In the genomic region with DNA sequence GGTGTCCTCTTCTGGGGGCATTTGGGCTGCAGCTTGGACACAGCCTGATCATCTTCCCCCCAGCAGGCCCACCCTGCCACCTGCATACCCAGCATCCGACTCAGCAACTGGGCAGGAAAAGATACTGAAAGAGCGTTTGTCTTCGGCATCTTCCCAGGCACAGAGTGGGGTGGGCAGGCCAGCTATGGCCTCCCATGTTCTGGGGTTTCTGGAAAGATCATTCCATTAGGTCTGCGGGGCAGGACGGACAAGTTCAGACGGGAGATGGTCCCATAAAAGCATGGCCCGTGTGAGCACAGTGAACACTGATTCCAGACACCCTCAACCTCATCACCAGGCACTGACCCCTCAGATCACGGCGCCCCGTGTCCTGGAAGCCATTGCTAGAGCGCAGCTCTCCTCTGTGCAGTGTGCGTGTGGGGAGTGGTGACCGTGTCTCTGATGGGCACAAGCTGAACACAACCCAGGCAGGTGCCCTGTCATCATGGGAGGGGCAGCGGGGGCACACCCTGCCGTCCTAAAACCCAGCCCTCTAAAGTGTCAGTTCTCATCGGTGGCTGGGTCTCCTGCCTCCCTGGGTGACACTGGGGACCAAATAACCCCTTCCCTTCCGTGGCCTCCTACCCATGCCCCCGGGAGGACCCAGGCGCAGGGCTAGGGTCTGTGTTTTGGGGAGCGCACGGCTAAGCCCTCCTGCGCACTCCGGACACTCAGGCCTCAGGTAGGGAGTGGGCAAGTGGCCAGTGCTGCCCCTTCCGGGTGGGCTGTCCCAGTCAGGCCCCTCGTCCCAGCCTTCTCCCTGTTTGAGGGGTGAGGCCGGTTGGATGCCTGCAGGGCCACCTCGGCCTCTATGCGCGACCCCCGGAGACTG, we compare ENCODE assay signal across 27 cellular contexts. TPM values are rescaled to one million over a fixed set of nuclear protein-coding genes. Genes with fewer than 3 reads are reported as not detected.
DNase-seq lines count a peak whose midpoint lies in the region; ATAC-seq, FAIRE-seq and TF ChIP-seq lines count a peak whose summit lies in the region.
"Had no signal": no experiment of that assay in that cellular context is flagged by ENCODE, and none has a peak within 500 bp of the region (broad histone marks: within the 10 kb centered on the region; RNA-seq: fewer than 3 reads in every experiment).

No MANE protein-coding gene starts in this region.

- TF ChIP-seq EP300 in HepG2 (IDR thresholded peaks at IDR 0.05; ENCODE audit: low read depth in 2 of 2, low read length in 2 of 2) (no peak), HepG2 (CRISPR knock-in tag; IDR thresholded peaks at IDR 0.05; ENCODE audit: borderline replicate concordance) (no peak)

- BruUV-seq in HepG2 (replicated peaks; lab: Mats Ljungman, UMichigan): no TSS peak

- DNase-seq in HepG2 (ENCODE audit: low spot score) (no peak), right lobe of liver (no peak), activated B cell treated with CpG ODN at 0.5 μM for 24 hours (no peak), HUDEP-2 (lab: John Stamatoyannopoulos, UW; ENCODE audit: unreplicated experiment in 76 of 76) (no peak), kidney glomerular epithelial cell (lab: John Stamatoyannopoulos, UW) (no peak), D721Med (ENCODE audit: insufficient read length, low spot score) (no peak)
- no peak for DNase-seq in naive thymus-derived CD4-positive, alpha-beta T cell
- DNase-seq in activated CD4-positive, alpha-beta memory T cell treated with anti-CD3 and anti-CD28 coated beads, Interleukin-2, amount 10 ng/mL, durations not matched to agents 7 days and 5 days: no peak
- DNase-seq: activated CD4-positive, alpha-beta memory T cell treated with anti-CD3 and anti-CD28 coated beads for 36 hours; activated CD4-positive, alpha-beta T cell treated with anti-CD3 and anti-CD28 coated beads for 1 hour; activated CD8-positive, alpha-beta memory T cell treated with anti-CD3 and anti-CD28 coated beads, Interleukin-2, amount 50 U/mL, for 4 hours; activated naive CD4-positive, alpha-beta T cell treated with anti-CD3 and anti-CD28 coated beads for 36 hours; adrenal gland; brain microvascular endothelial cell; foreskin melanocyte; Karpas-422; left cardiac atrium; NCI-H1436 treated with DMSO at 0.1 percent for 48 hours; NCI-H345; nephron progenitor cell; SHP77; small intestine; stimulated activated naive B cell treated with anti-CD40 and anti-IgM and Interleukin-4, amounts not matched to agents 10 μg/mL and 1 μg/mL and 100 μg/mL, for 72 hours; T-helper 2 cell had no signal

- intact Hi-C loops in HepG2 (cut with micrococcal nuclease; ENCODE audit: unreplicated experiment): no loop called here
- intact Hi-C loops in right lobe of liver (cut with DNase I): no loop called here
- intact Hi-C loops in activated B cell treated with CpG ODN at 0.5 μM for 24 hours (cut with micrococcal nuclease): no loop called here
- intact Hi-C loops in naive thymus-derived CD4-positive, alpha-beta T cell (cut with micrococcal nuclease): no loop called here

- no peak for TF ChIP-seq POLR2A in HepG2 (IDR thresholded peaks at IDR 0.05; ENCODE audit: insufficient read depth in 1 of 2, low read depth in 2 of 2, low read length in 2 of 2)
- TF ChIP-seq POLR2A in right lobe of liver (IDR thresholded peaks at IDR 0.05): no peak

- peaks cover 11% of the 10 kb centered on the region for H3K4me1 ChIP-seq in HepG2 (ENCODE audit: insufficient read depth, low read length)
- no peaks in the 10 kb centered on the region for H3K4me1 ChIP-seq in right lobe of liver
- peaks cover 0 to 3% of the 10 kb centered on the region in 2 donors for H3K4me1 ChIP-seq in naive thymus-derived CD4-positive, alpha-beta T cell (ENCODE audit: control insufficient read depth in 2 of 2, insufficient read depth in 2 of 2, low read length in 2 of 2)

- in situ Hi-C loops in HepG2 (cut with HindIII; ENCODE audit: extremely low pct_ligation_motif_present, low pct_unique_long_range_greater_than_20kb): no loop called here

- peaks cover 29% of the 10 kb centered on the region for H3K27me3 Mint-ChIP-seq in activated B cell treated with CpG ODN at 0.5 μM for 24 hours
- peaks cover 15 to 48% (median 35%) of the 10 kb centered on the region in 5 donors for H3K27me3 Mint-ChIP-seq in naive thymus-derived CD4-positive, alpha-beta T cell
- peaks cover 25% of the 10 kb centered on the region for H3K27me3 Mint-ChIP-seq in activated CD4-positive, alpha-beta memory T cell treated with anti-CD3 and anti-CD28 coated beads, Interleukin-2, amount 10 ng/mL, durations not matched to agents 7 days and 5 days

- CTCF ChIA-PET in HepG2 (lab: Yijun Ruan, JAX; ENCODE audit: low intra/inter-chr PET ratio, low total read pairs): no interaction called here
- CTCF ChIA-PET in activated B cell treated with CpG ODN at 0.5 μM for 24 hours (lab: Charles Lee): interaction anchor here (1.4 kb wide), 1 partner anchor 135 kb away, joined by 5 read pairs; no protein-coding TSS in a partner anchor
- CTCF ChIA-PET in naive thymus-derived CD4-positive, alpha-beta T cell (lab: Charles Lee): no interaction called here
- CTCF ChIA-PET in activated CD4-positive, alpha-beta memory T cell treated with anti-CD3 and anti-CD28 coated beads, Interleukin-2, amount 10 ng/mL, durations not matched to agents 7 days and 5 days (lab: Charles Lee): no interaction called here

- H3K9ac ChIP-seq in HepG2 (ENCODE audit: insufficient read depth, low read depth, low read length): no peak overlapping the region

- H3K27ac ChIP-seq in HepG2 (ENCODE audit: extremely low read length, insufficient read depth, low read length) (no peak overlapping the region), right lobe of liver (no peak overlapping the region)
- no peak overlapping the region for H3K27ac ChIP-seq in naive thymus-derived CD4-positive, alpha-beta T cell (ENCODE audit: low read depth, low read length)
- H3K27ac ChIP-seq: adrenal gland, brain microvascular endothelial cell had no signal

- H3K79me2 ChIP-seq in HepG2 (ENCODE audit: insufficient read depth, low read length): no peaks in the 10 kb centered on the region

- peak; percentile 5; the same call in 1 of the 3 replicates for ATAC-seq in HepG2
- no peak for ATAC-seq in right lobe of liver
- no peak for ATAC-seq in activated B cell treated with CpG ODN at 0.5 μM for 24 hours (ENCODE audit: low read depth)
- ATAC-seq in naive thymus-derived CD4-positive, alpha-beta T cell: no peak
- ATAC-seq: Panc1 had no signal

- H3K9me3 Mint-ChIP-seq in activated B cell treated with CpG ODN at 0.5 μM for 24 hours: no peaks in the 10 kb centered on the region
- H3K9me3 Mint-ChIP-seq in naive thymus-derived CD4-positive, alpha-beta T cell: no peaks in the 10 kb centered on the region
- no peaks in the 10 kb centered on the region for H3K9me3 Mint-ChIP-seq in activated CD4-positive, alpha-beta memory T cell treated with anti-CD3 and anti-CD28 coated beads, Interleukin-2, amount 10 ng/mL, durations not matched to agents 7 days and 5 days
- H3K9me3 Mint-ChIP-seq: activated CD4-positive, alpha-beta memory T cell treated with anti-CD3 and anti-CD28 coated beads for 36 hours; activated naive CD4-positive, alpha-beta T cell treated with anti-CD3 and anti-CD28 coated beads for 36 hours; nephron progenitor cell; stimulated activated naive B cell treated with anti-CD40 and anti-IgM and Interleukin-4, amounts not matched to agents 10 μg/mL and 1 μg/mL and 100 μg/mL, for 72 hours had no signal

- H3K9me3 ChIP-seq in HepG2 (ENCODE audit: low read length): no peaks in the 10 kb centered on the region
- no peaks in the 10 kb centered on the region for H3K9me3 ChIP-seq in right lobe of liver
- no peaks in the 10 kb centered on the region for H3K9me3 ChIP-seq in naive thymus-derived CD4-positive, alpha-beta T cell (ENCODE audit: control insufficient read depth in 2 of 3, low read length in 3 of 3)
- H3K9me3 ChIP-seq: adrenal gland, upper lobe of left lung had no signal

- H3K4me3 ChIP-seq in HepG2 (replicated peaks in 1 of 3; ENCODE audit: insufficient read depth in 1 of 3, low read depth in 2 of 3, low read length in 3 of 3) (no peak overlapping the region), right lobe of liver (no peak overlapping the region)
- H3K4me3 ChIP-seq in naive thymus-derived CD4-positive, alpha-beta T cell (ENCODE audit: low read length): no peak overlapping the region
- H3K4me3 ChIP-seq: lung had no signal

- no peak overlapping the region for H3K27ac Mint-ChIP-seq in activated B cell treated with CpG ODN at 0.5 μM for 24 hours
- H3K27ac Mint-ChIP-seq in naive thymus-derived CD4-positive, alpha-beta T cell: peak overlapping the region in 1 of 9 donors; percentile 57
- H3K27ac Mint-ChIP-seq in activated CD4-positive, alpha-beta memory T cell treated with anti-CD3 and anti-CD28 coated beads, Interleukin-2, amount 10 ng/mL, durations not matched to agents 7 days and 5 days: no peak overlapping the region
- H3K27ac Mint-ChIP-seq: activated CD4-positive, alpha-beta memory T cell treated with anti-CD3 and anti-CD28 coated beads for 36 hours; activated naive CD4-positive, alpha-beta T cell treated with anti-CD3 and anti-CD28 coated beads for 36 hours; nephron progenitor cell had no signal

- no peak overlapping the region for H3K4me2 ChIP-seq in HepG2 (ENCODE audit: low read depth, low read length)

- H3K36me3 Mint-ChIP-seq in activated B cell treated with CpG ODN at 0.5 μM for 24 hours (ENCODE audit: low read depth): no peaks in the 10 kb centered on the region
- H3K36me3 Mint-ChIP-seq in naive thymus-derived CD4-positive, alpha-beta T cell: no peaks in the 10 kb centered on the region
- no peaks in the 10 kb centered on the region for H3K36me3 Mint-ChIP-seq in activated CD4-positive, alpha-beta memory T cell treated with anti-CD3 and anti-CD28 coated beads, Interleukin-2, amount 10 ng/mL, durations not matched to agents 7 days and 5 days (ENCODE audit: low read depth)
- H3K36me3 Mint-ChIP-seq: activated CD4-positive, alpha-beta memory T cell treated with anti-CD3 and anti-CD28 coated beads for 36 hours had no signal

- no peak for TF ChIP-seq RAD21 in HepG2 (CRISPR knock-in tag; IDR thresholded peaks at IDR 0.05)

- H3K4me1 Mint-ChIP-seq in activated B cell treated with CpG ODN at 0.5 μM for 24 hours: peaks cover 9% of the 10 kb centered on the region
- H3K4me1 Mint-ChIP-seq in naive thymus-derived CD4-positive, alpha-beta T cell: peaks cover 0 to 11% (median 6%) of the 10 kb centered on the region in 7 donors
- H3K4me1 Mint-ChIP-seq in activated CD4-positive, alpha-beta memory T cell treated with anti-CD3 and anti-CD28 coated beads, Interleukin-2, amount 10 ng/mL, durations not matched to agents 7 days and 5 days: peaks cover 2% of the 10 kb centered on the region

- POLR2A ChIA-PET in HepG2 (lab: Yijun Ruan, JAX) (no interaction called here), activated B cell treated with CpG ODN at 0.5 μM for 24 hours (lab: Charles Lee) (no interaction called here)
- POLR2A ChIA-PET in naive thymus-derived CD4-positive, alpha-beta T cell (lab: Charles Lee): no interaction called here
- POLR2A ChIA-PET in activated CD4-positive, alpha-beta memory T cell treated with anti-CD3 and anti-CD28 coated beads, Interleukin-2, amount 10 ng/mL, durations not matched to agents 7 days and 5 days (lab: Charles Lee): no interaction called here

- TF ChIP-seq CTCF in HepG2 (CRISPR knock-in tag; IDR thresholded peaks at IDR 0.05) (no peak), right lobe of liver (IDR thresholded peaks at IDR 0.05) (no peak), activated B cell treated with CpG ODN at 0.5 μM for 24 hours (IDR thresholded peaks at IDR 0.05) (no peak), D721Med (IDR thresholded peaks at IDR 0.05; ENCODE audit: insufficient read depth, missing control alignments) (no peak)

- H3K4me3 Mint-ChIP-seq in activated B cell treated with CpG ODN at 0.5 μM for 24 hours: peak overlapping the region; percentile 16
- H3K4me3 Mint-ChIP-seq in naive thymus-derived CD4-positive, alpha-beta T cell: peak overlapping the region in 8 of 10 donors; percentile 9 to 67 (median 60)
- no peak overlapping the region for H3K4me3 Mint-ChIP-seq in activated CD4-positive, alpha-beta memory T cell treated with anti-CD3 and anti-CD28 coated beads, Interleukin-2, amount 10 ng/mL, durations not matched to agents 7 days and 5 days
- H3K4me3 Mint-ChIP-seq: activated CD4-positive, alpha-beta memory T cell treated with anti-CD3 and anti-CD28 coated beads for 36 hours; activated naive CD4-positive, alpha-beta T cell treated with anti-CD3 and anti-CD28 coated beads for 36 hours; nephron progenitor cell had no signal

- H2AFZ ChIP-seq in HepG2 (ENCODE audit: low read length): no peak overlapping the region

- H3K27me3 ChIP-seq in HepG2 (ENCODE audit: control insufficient read depth in 1 of 2, insufficient read depth in 2 of 2, low read length in 2 of 2) (peaks cover 25 to 81% of the 10 kb centered on the region in 2 experiments), right lobe of liver (no peaks in the 10 kb centered on the region)
- H3K27me3 ChIP-seq in naive thymus-derived CD4-positive, alpha-beta T cell (ENCODE audit: control insufficient read depth in 2 of 2, insufficient read depth in 2 of 2, low read length in 2 of 2): peaks cover 0 to 3% of the 10 kb centered on the region in 2 donors

- WGBS in HepG2 (ENCODE audit: low lambda C conversion rate): 80% methylated on average over 7 of the region's 30 CpGs
- 60% methylated on average over 1 of the region's 30 CpGs for WGBS in right lobe of liver (ENCODE audit: insufficient coverage, low coverage, low lambda C conversion rate, missing lambda C conversion rate)

- FAIRE-seq in HepG2 (lab: Jason Lieb, UNC): no peak
- no peak for FAIRE-seq in D721Med (lab: Jason Lieb, UNC)
- FAIRE-seq: small intestine had no signal

- no peaks in the 10 kb centered on the region for H3K36me3 ChIP-seq in HepG2 (replicated peaks in 1 of 2; ENCODE audit: control insufficient read depth in 1 of 2, insufficient read depth in 2 of 2, low read length in 2 of 2)
- no peaks in the 10 kb centered on the region for H3K36me3 ChIP-seq in right lobe of liver
- H3K36me3 ChIP-seq in naive thymus-derived CD4-positive, alpha-beta T cell (ENCODE audit: control insufficient read depth in 2 of 3, insufficient read depth in 3 of 3, low read length in 3 of 3): no peaks in the 10 kb centered on the region
- H3K36me3 ChIP-seq: adrenal gland, brain microvascular endothelial cell, upper lobe of left lung had no signal

- no peaks in the 10 kb centered on the region for H4K20me1 ChIP-seq in HepG2 (ENCODE audit: insufficient read depth, low read length)

RNA-seq across cellular contexts. Expression of gene TMEM250, which starts 13.2 kb away (rescaled TPM):
- 12.0 and 13.9 TPM in 2 replicates for total RNA-seq in HepG2 (2016; rRNA removed; fragmentation: Illumina TruSeq; extraction: Trizol)
- total RNA-seq in HepG2 (2016; cell fraction: cytosol; rRNA removed; fragmentation: Illumina TruSeq; extraction: Trizol; ENCODE audit: low read depth): 7.7 and 7.9 TPM in 2 replicates
- 9.6 and 13.9 TPM in 2 replicates for total RNA-seq in HepG2 (2016; cell fraction: insoluble cytoplasmic fraction; rRNA removed; fragmentation: Illumina TruSeq; extraction: Trizol)
- 17.8 and 22.1 TPM in 2 replicates for total RNA-seq in HepG2 (2016; cell fraction: membrane; rRNA removed; fragmentation: Illumina TruSeq; extraction: Trizol)
- 10.1 and 11.0 TPM in 2 replicates for total RNA-seq in HepG2 (2016; cell fraction: nucleus; rRNA removed; fragmentation: Illumina TruSeq; extraction: Trizol)
- 5.5 and 7.1 TPM in 2 replicates for polyA plus RNA-seq in HepG2 (2011; rRNA removed)
- 7.1 and 10.4 TPM in 2 replicates for polyA plus RNA-seq in HepG2 (2011; cell fraction: cytosol; rRNA removed)
- polyA plus RNA-seq in HepG2 (2011; cell fraction: nucleus; rRNA removed): 9.4 and 12.5 TPM in 2 replicates
- 6.0 and 9.5 TPM in 2 replicates for polyA plus RNA-seq in HepG2 (2012)
- polyA plus RNA-seq in HepG2 (2016; cell fraction: cytosol; fragmentation: Illumina TruSeq; extraction: Trizol; ENCODE audit: low read depth): 6.4 and 8.1 TPM in 2 replicates
- 14.5 and 15.8 TPM in 2 replicates for polyA plus RNA-seq in HepG2 (2016; cell fraction: insoluble cytoplasmic fraction; fragmentation: Illumina TruSeq; extraction: Trizol; ENCODE audit: low read depth)
- 14.9 and 17.1 TPM in 2 replicates for polyA plus RNA-seq in HepG2 (2016; cell fraction: membrane; fragmentation: Illumina TruSeq; extraction: Trizol; ENCODE audit: low read depth)
- polyA plus RNA-seq in HepG2 (2016; cell fraction: nucleus; fragmentation: Illumina TruSeq; extraction: Trizol; ENCODE audit: insufficient read depth, low read depth): 14.9 and 17.4 TPM in 2 replicates
- polyA minus RNA-seq in HepG2 (2011; rRNA and poly(A)+ RNA removed; ENCODE audit: low replicate concordance): 18.3 and 50.6 TPM in 2 replicates
- polyA minus RNA-seq in HepG2 (2011; cell fraction: cytosol; rRNA and poly(A)+ RNA removed): 7.9 and 8.8 TPM in 2 replicates
- polyA minus RNA-seq in HepG2 (2011; cell fraction: nucleus; rRNA and poly(A)+ RNA removed): 4.7 and 8.0 TPM in 2 replicates
- 10 to 100 TPM; 12.4 to 29.7 (median 15.4) TPM for total RNA-seq in right lobe of liver
- 23.3 and 23.4 TPM in 2 replicates for total RNA-seq in activated B cell treated with CpG ODN at 0.5 μM for 24 hours
- 10 to 100 TPM; 16.4 to 55.3 (median 41.3) TPM for total RNA-seq in naive thymus-derived CD4-positive, alpha-beta T cell
- 10 to 100 TPM; 42.2 to 61.8 TPM for polyA plus RNA-seq in naive thymus-derived CD4-positive, alpha-beta T cell
- 10 to 100 TPM; 47.0 to 49.0 TPM for total RNA-seq in activated CD4-positive, alpha-beta memory T cell treated with anti-CD3 and anti-CD28 coated beads, Interleukin-2, amount 10 ng/mL, durations not matched to agents 7 days and 5 days

RNA-seq across cellular contexts. Expression of gene NACC2, which starts 36.8 kb away (rescaled TPM):
- total RNA-seq in HepG2 (2016; rRNA removed; fragmentation: Illumina TruSeq; extraction: Trizol) (10.5 and 12.3 TPM in 2 replicates), right lobe of liver (10 to 100 TPM; 10.9 to 25.8 (median 13.8) TPM), activated B cell treated with CpG ODN at 0.5 μM for 24 hours (1.5 and 1.6 TPM in 2 replicates)
- 2.1 and 2.2 TPM in 2 replicates for total RNA-seq in HepG2 (2016; cell fraction: cytosol; rRNA removed; fragmentation: Illumina TruSeq; extraction: Trizol; ENCODE audit: low read depth)
- total RNA-seq in HepG2 (2016; cell fraction: insoluble cytoplasmic fraction; rRNA removed; fragmentation: Illumina TruSeq; extraction: Trizol): 9.0 and 12.3 TPM in 2 replicates
- 5.3 TPM in 2 replicates for total RNA-seq in HepG2 (2016; cell fraction: membrane; rRNA removed; fragmentation: Illumina TruSeq; extraction: Trizol)
- total RNA-seq in HepG2 (2016; cell fraction: nucleus; rRNA removed; fragmentation: Illumina TruSeq; extraction: Trizol): 8.0 and 9.6 TPM in 2 replicates
- 5.9 and 6.3 TPM in 2 replicates for polyA plus RNA-seq in HepG2 (2011; rRNA removed)
- polyA plus RNA-seq in HepG2 (2011; cell fraction: cytosol; rRNA removed): 4.1 and 5.8 TPM in 2 replicates
- 28.9 and 40.8 TPM in 2 replicates for polyA plus RNA-seq in HepG2 (2011; cell fraction: nucleus; rRNA removed)
- polyA plus RNA-seq in HepG2 (2012): 6.2 and 7.1 TPM in 2 replicates
- polyA plus RNA-seq in HepG2 (2016; cell fraction: cytosol; fragmentation: Illumina TruSeq; extraction: Trizol; ENCODE audit: low read depth): 0.80 TPM in 2 replicates
- polyA plus RNA-seq in HepG2 (2016; cell fraction: insoluble cytoplasmic fraction; fragmentation: Illumina TruSeq; extraction: Trizol; ENCODE audit: low read depth): 8.9 and 10.6 TPM in 2 replicates
- polyA plus RNA-seq in HepG2 (2016; cell fraction: membrane; fragmentation: Illumina TruSeq; extraction: Trizol; ENCODE audit: low read depth): 2.4 and 2.5 TPM in 2 replicates
- polyA plus RNA-seq in HepG2 (2016; cell fraction: nucleus; fragmentation: Illumina TruSeq; extraction: Trizol; ENCODE audit: insufficient read depth, low read depth): 15.3 and 15.7 TPM in 2 replicates
- polyA minus RNA-seq in HepG2 (2011; rRNA and poly(A)+ RNA removed; ENCODE audit: low replicate concordance): 14.5 and 16.4 TPM in 2 replicates
- 9.2 and 9.6 TPM in 2 replicates for polyA minus RNA-seq in HepG2 (2011; cell fraction: cytosol; rRNA and poly(A)+ RNA removed)
- 10.6 and 13.4 TPM in 2 replicates for polyA minus RNA-seq in HepG2 (2011; cell fraction: nucleus; rRNA and poly(A)+ RNA removed)
- total RNA-seq in naive thymus-derived CD4-positive, alpha-beta T cell: 10 to 100 TPM in 1 of 5 experiments, 1 to 10 TPM in 4; 2.7 to 17.7 (median 8.2) TPM
- under 1 TPM; 0.92 to 0.97 TPM for polyA plus RNA-seq in naive thymus-derived CD4-positive, alpha-beta T cell
- total RNA-seq in activated CD4-positive, alpha-beta memory T cell treated with anti-CD3 and anti-CD28 coated beads, Interleukin-2, amount 10 ng/mL, durations not matched to agents 7 days and 5 days: 1 to 10 TPM; 8.1 to 8.7 TPM
